Comparison of ENCODE assay signal across 11 cellular contexts in the genomic region with DNA sequence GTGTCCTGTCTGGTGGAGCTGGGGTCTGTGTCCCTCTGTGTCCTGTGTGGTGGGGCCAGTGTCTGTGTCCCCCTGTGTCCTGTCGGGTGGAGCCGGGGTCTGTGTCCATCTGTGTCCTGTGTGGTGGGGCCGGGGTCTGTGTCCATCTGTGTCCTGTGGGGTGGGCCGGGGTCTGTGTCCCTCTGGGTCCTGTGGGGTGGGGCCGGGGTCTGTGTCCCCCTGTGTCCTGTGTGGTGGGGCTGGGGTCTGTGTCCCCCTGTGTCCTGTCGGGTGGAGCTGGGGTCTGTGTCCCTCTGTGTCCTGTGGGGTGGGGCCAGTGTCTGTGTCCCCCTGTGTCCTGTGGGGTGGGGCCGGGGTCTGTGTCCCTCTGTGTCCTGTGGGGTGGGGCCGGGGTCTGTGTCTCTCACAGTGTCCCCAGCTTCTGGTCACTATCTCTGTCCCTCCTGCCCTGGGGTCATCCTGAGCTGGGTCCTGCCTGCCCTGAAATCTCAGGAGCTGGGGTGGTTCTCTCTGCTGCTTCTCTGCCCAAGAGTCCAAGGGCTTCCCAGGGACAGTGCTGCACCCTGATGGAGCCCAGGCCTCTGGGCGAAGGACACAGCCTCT.
DNase-seq lines count a peak whose midpoint lies in the region; ATAC-seq and TF ChIP-seq lines count a peak whose summit lies in the region.
"Had no signal": no experiment of that assay in that cellular context is flagged by ENCODE, and none has a peak within 500 bp of the region (broad histone marks: within the 10 kb centered on the region; RNA-seq: fewer than 3 reads in every experiment).

No MANE protein-coding gene starts in this region.

- POLR2A ChIA-PET in CD8-positive, alpha-beta memory T cell (lab: Charles Lee), result interaction anchor here (1.0 to 1.6 kb wide), 3 partner anchors 66 to 321 kb away, joined by 3 to 12 read pairs (median 5); a partner anchor contains a TSS
- POLR2A ChIA-PET in activated CD8-positive, alpha-beta T cell treated with anti-CD3 and anti-CD28 coated beads for 36 hours (lab: Charles Lee), result interaction anchor here (1.1 to 1.5 kb wide), 3 partner anchors 15 to 66 kb away, joined by 3 to 9 read pairs (median 5); no protein-coding TSS in a partner anchor

- H3K4me1 Mint-ChIP-seq in CD8-positive, alpha-beta memory T cell, result peaks cover 7 to 12% (median 8%) of the 10 kb centered on the region in 3 donors
- peaks cover 16% of the 10 kb centered on the region for H3K4me1 Mint-ChIP-seq in activated CD8-positive, alpha-beta T cell treated with anti-CD3 and anti-CD28 coated beads for 36 hours (ENCODE audit: low read depth)
- peaks cover 16% of the 10 kb centered on the region for H3K4me1 Mint-ChIP-seq in stimulated activated memory B cell treated with anti-CD40 and anti-IgM and Interleukin-4, amounts not matched to agents 10 μg/mL and 1 μg/mL and 100 μg/mL, for 72 hours

- H3K27ac Mint-ChIP-seq in CD8-positive, alpha-beta memory T cell, result peak overlapping the region in 6 of 8 donors; percentile 70 to 98 (median 87)
- peak overlapping the region; percentile 97 for H3K27ac Mint-ChIP-seq in activated CD8-positive, alpha-beta T cell treated with anti-CD3 and anti-CD28 coated beads for 36 hours
- peak overlapping the region; percentile 82 for H3K27ac Mint-ChIP-seq in stimulated activated memory B cell treated with anti-CD40 and anti-IgM and Interleukin-4, amounts not matched to agents 10 μg/mL and 1 μg/mL and 100 μg/mL, for 72 hours

- no peaks in the 10 kb centered on the region for H3K36me3 Mint-ChIP-seq in CD8-positive, alpha-beta memory T cell
- H3K36me3 Mint-ChIP-seq in activated CD8-positive, alpha-beta T cell treated with anti-CD3 and anti-CD28 coated beads for 36 hours (ENCODE audit: low read depth), result no peaks in the 10 kb centered on the region
- no peaks in the 10 kb centered on the region for H3K36me3 Mint-ChIP-seq in stimulated activated memory B cell treated with anti-CD40 and anti-IgM and Interleukin-4, amounts not matched to agents 10 μg/mL and 1 μg/mL and 100 μg/mL, for 72 hours

- no peak overlapping the region for H2AFZ ChIP-seq in hepatocyte

- 94% methylated on average over 1 of the region's 9 CpGs for WGBS in hepatocyte (ENCODE audit: low lambda C conversion rate, missing lambda C conversion rate)

- H3K27me3 ChIP-seq in CD8-positive, alpha-beta memory T cell (ENCODE audit: insufficient read depth, low read length, poor library complexity, severe bottlenecking), result no peaks in the 10 kb centered on the region
- H3K27me3 ChIP-seq in hepatocyte, result no peaks in the 10 kb centered on the region
- H3K27me3 ChIP-seq: MG63 had no signal

- no peaks in the 10 kb centered on the region for H3K9me2 ChIP-seq in hepatocyte (replicated peaks; ENCODE audit: insufficient read depth)

- H3K9me3 ChIP-seq in CD8-positive, alpha-beta memory T cell (ENCODE audit: low read length), result no peaks in the 10 kb centered on the region
- no peaks in the 10 kb centered on the region for H3K9me3 ChIP-seq in hepatocyte (ENCODE audit: low read depth)

- H3K4me1 ChIP-seq in CD8-positive, alpha-beta memory T cell (ENCODE audit: insufficient read depth, low read length), result peaks cover 20% of the 10 kb centered on the region
- peaks cover 30% of the 10 kb centered on the region for H3K4me1 ChIP-seq in hepatocyte (ENCODE audit: insufficient read depth)

- intact Hi-C loops in activated CD8-positive, alpha-beta T cell treated with anti-CD3 and anti-CD28 coated beads for 36 hours (cut with micrococcal nuclease), result no loop called here

- H3K27me3 Mint-ChIP-seq in CD8-positive, alpha-beta memory T cell, result peaks cover 4 to 8% of the 10 kb centered on the region in 2 donors
- no peaks in the 10 kb centered on the region for H3K27me3 Mint-ChIP-seq in activated CD8-positive, alpha-beta T cell treated with anti-CD3 and anti-CD28 coated beads for 36 hours
- H3K27me3 Mint-ChIP-seq in stimulated activated memory B cell treated with anti-CD40 and anti-IgM and Interleukin-4, amounts not matched to agents 10 μg/mL and 1 μg/mL and 100 μg/mL, for 72 hours, result peaks cover 7% of the 10 kb centered on the region

- no peak overlapping the region for H3K4me3 ChIP-seq in CD8-positive, alpha-beta memory T cell (ENCODE audit: low read length)
- H3K4me3 ChIP-seq in hepatocyte, result no peak overlapping the region
- H3K4me3 ChIP-seq: MG63 had no signal

- H3K36me3 ChIP-seq in CD8-positive, alpha-beta memory T cell (ENCODE audit: insufficient read depth, low read length), result no peaks in the 10 kb centered on the region
- no peaks in the 10 kb centered on the region for H3K36me3 ChIP-seq in hepatocyte (replicated peaks; ENCODE audit: insufficient read depth, low read depth)
- H3K36me3 ChIP-seq: MG63 had no signal

- peak overlapping the region in 2 of 7 donors; percentile 41 to 85 for H3K4me3 Mint-ChIP-seq in CD8-positive, alpha-beta memory T cell
- no peak overlapping the region for H3K4me3 Mint-ChIP-seq in activated CD8-positive, alpha-beta T cell treated with anti-CD3 and anti-CD28 coated beads for 36 hours
- no peak overlapping the region for H3K4me3 Mint-ChIP-seq in stimulated activated memory B cell treated with anti-CD40 and anti-IgM and Interleukin-4, amounts not matched to agents 10 μg/mL and 1 μg/mL and 100 μg/mL, for 72 hours

- CTCF ChIA-PET in CD8-positive, alpha-beta memory T cell (lab: Charles Lee), result interaction anchor here (1.1 to 2.2 kb wide), 3 partner anchors 10 to 287 kb away, joined by 4 to 14 read pairs (median 11); no protein-coding TSS in a partner anchor
- CTCF ChIA-PET in activated CD8-positive, alpha-beta T cell treated with anti-CD3 and anti-CD28 coated beads for 36 hours (lab: Charles Lee), result interaction anchor here (1.8 to 2.7 kb wide), 3 partner anchors 9 to 18 kb away, joined by 4 to 10 read pairs (median 5); no protein-coding TSS in a partner anchor

- H3K79me2 ChIP-seq in hepatocyte, result no peaks in the 10 kb centered on the region

- H3K9me3 Mint-ChIP-seq in CD8-positive, alpha-beta memory T cell, result no peaks in the 10 kb centered on the region
- H3K9me3 Mint-ChIP-seq in activated CD8-positive, alpha-beta T cell treated with anti-CD3 and anti-CD28 coated beads for 36 hours, result no peaks in the 10 kb centered on the region
- no peaks in the 10 kb centered on the region for H3K9me3 Mint-ChIP-seq in stimulated activated memory B cell treated with anti-CD40 and anti-IgM and Interleukin-4, amounts not matched to agents 10 μg/mL and 1 μg/mL and 100 μg/mL, for 72 hours

- H3K27ac ChIP-seq in CD8-positive, alpha-beta memory T cell (ENCODE audit: low read depth, low read length), result peak overlapping the region; percentile 49
- peak overlapping the region; percentile 98 for H3K27ac ChIP-seq in hepatocyte

- no peaks in the 10 kb centered on the region for H4K20me1 ChIP-seq in hepatocyte (ENCODE audit: insufficient read depth, poor library complexity, severe bottlenecking)

- no peak overlapping the region for H3K4me2 ChIP-seq in hepatocyte

- no peak for TF ChIP-seq CTCF in activated CD8-positive, alpha-beta T cell treated with anti-CD3 and anti-CD28 coated beads for 36 hours (IDR thresholded peaks at IDR 0.05)
- no peak for TF ChIP-seq CTCF in hepatocyte (IDR thresholded peaks at IDR 0.05; ENCODE audit: poor library complexity)

- DNase-seq in CD8-positive, alpha-beta memory T cell, result no peak
- no peak for DNase-seq in activated CD8-positive, alpha-beta T cell treated with anti-CD3 and anti-CD28 coated beads for 36 hours
- DNase-seq in hepatocyte (ENCODE audit: low spot score) (no peak), dedifferentiated amniotic fluid mesenchymal stem cell (ENCODE audit: extremely low spot score) (no peak)
- DNase-seq: activated naive CD4-positive, alpha-beta T cell treated with Interleukin-2 at 50 U/mL for 16 hours; MG63; NCI-H510A; nucleus accumbens had no signal

- ATAC-seq in activated CD8-positive, alpha-beta T cell treated with anti-CD3 and anti-CD28 coated beads for 36 hours, result no peak
- no peak for ATAC-seq in stimulated activated memory B cell treated with anti-CD40 and anti-IgM and Interleukin-4, amounts not matched to agents 10 μg/mL and 1 μg/mL and 100 μg/mL, for 72 hours
- no peak for ATAC-seq in HG02938 (IDR thresholded peaks at IDR 0.05; ENCODE audit: unreplicated experiment)
- no peak for ATAC-seq in GM18907 (IDR thresholded peaks at IDR 0.05; ENCODE audit: unreplicated experiment)
